8 cellular contexts compared by ENCODE assay signal in the genomic region with DNA sequence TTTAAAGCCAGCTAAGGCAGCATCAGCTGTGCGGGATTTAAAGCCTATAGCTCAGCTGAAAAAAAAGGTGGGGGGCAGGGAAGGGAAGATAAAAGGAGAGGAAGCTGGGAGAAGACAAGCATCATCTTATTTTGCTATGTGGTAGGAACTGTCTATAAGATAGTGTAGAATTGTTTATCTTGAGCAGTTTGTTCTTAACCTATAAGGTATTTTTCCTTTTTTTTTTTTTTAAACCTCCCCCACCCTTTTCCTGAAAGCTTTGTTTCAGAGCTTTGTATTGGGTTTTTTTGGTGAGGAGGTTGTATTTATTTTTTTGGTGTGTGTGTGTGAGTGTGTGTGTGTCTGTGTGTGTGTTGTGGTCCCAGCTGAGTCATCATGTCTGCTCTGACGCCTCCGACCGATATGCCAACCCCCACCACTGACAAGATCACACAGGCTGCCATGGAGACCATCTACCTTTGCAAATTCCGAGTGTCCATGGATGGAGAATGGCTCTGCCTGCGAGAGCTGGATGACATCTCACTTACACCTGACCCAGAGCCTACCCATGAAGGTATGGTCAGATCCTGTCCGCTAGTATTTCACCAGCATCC. TPM values are rescaled to one million over a fixed set of nuclear protein-coding genes. Genes with fewer than 3 reads are reported as not detected.
DNase-seq lines count a peak whose midpoint lies in the region; ATAC-seq, FAIRE-seq and TF ChIP-seq lines count a peak whose summit lies in the region.

No MANE protein-coding gene starts in this region.

- DNase-seq in A549 (ENCODE audit: low read depth in 1 of 2, low spot score in 1 of 2), result no peak
- no peak for DNase-seq in HTR-8/SVneo (ENCODE audit: insufficient read length, low spot score)
- DNase-seq in activated T-cell treated with anti-CD3 and anti-CD28 coated beads, Interleukin-2, amount 50 U/mL, for 1 hour, result peak; percentile 39
- no peak for DNase-seq in sciatic nerve (ENCODE audit: low spot score)
- DNase-seq in HuH-7 (ENCODE audit: low spot score), result no peak

- TF ChIP-seq EP300 in A549 (IDR thresholded peaks at IDR 0.05) (no peak), gastroesophageal sphincter (IDR thresholded peaks at IDR 0.05) (no peak)

- no peak for TF ChIP-seq POLR2A in A549 (IDR thresholded peaks at IDR 0.05; ENCODE audit: low read length)
- no peak for TF ChIP-seq POLR2A in gastroesophageal sphincter (IDR thresholded peaks at IDR 0.05)

- no peak for FAIRE-seq in A549 (lab: Jason Lieb, UNC)
- peak; percentile 67 for FAIRE-seq in HTR-8/SVneo (lab: Jason Lieb, UNC)

- CTCF ChIA-PET in A549 (lab: Yijun Ruan, JAX), result interaction anchor here (0.6 to 0.7 kb wide), 3 partner anchors 16 to 126 kb away, joined by 3 to 4 read pairs (median 3); no protein-coding TSS in a partner anchor

- peaks cover 12% of the 10 kb centered on the region for H3K4me1 ChIP-seq in A549
- H3K4me1 ChIP-seq in gastroesophageal sphincter, result peaks cover 0 to 37% (median 0%) of the 10 kb centered on the region in 3 donors

- intact Hi-C loops in sciatic nerve (cut with DNase I), result no loop called here

- peaks cover 0 to 6% of the 10 kb centered on the region in 2 donors for H3K36me3 ChIP-seq in gastroesophageal sphincter

- peak overlapping the region; percentile 21 for H3K4me2 ChIP-seq in A549

- WGBS in A549 (ENCODE audit: missing lambda C conversion rate), result 69% methylated on average over 7 of the region's 7 CpGs
- 37 to 44% methylated on average over 2 to 4 of the region's 7 CpGs for WGBS in gastroesophageal sphincter (ENCODE audit: low coverage in 1 of 2), 2 donors

- H3K4me3 ChIP-seq in A549 (no peak overlapping the region), gastroesophageal sphincter (peak overlapping the region; percentile 41 to 49)

- ATAC-seq in A549, result no peak
- ATAC-seq in gastroesophageal sphincter, result no peak
- ATAC-seq in sciatic nerve, result peak; percentile 85
- ATAC-seq in GM18907 (IDR thresholded peaks at IDR 0.05; ENCODE audit: unreplicated experiment), result no peak
- no peak for ATAC-seq in GM21786 (IDR thresholded peaks at IDR 0.05; ENCODE audit: unreplicated experiment)

- H3K27me3 ChIP-seq in gastroesophageal sphincter, result no peaks in the 10 kb centered on the region

- H3K27ac ChIP-seq in A549, result 0 out of 6 replicates have a peak overlapping the region, but pooled peaks of 1 of the 2 experiments have one; percentile 32
- H3K27ac ChIP-seq in gastroesophageal sphincter, result peak overlapping the region; percentile 4 to 78 (median 58)

- TF ChIP-seq RAD21 in A549 (conservative IDR thresholded peaks at IDR 0.05 in 1 of 2, IDR thresholded peaks at IDR 0.05 in 1 of 2), result no peak

- TF ChIP-seq CTCF in A549 (IDR thresholded peaks at IDR 0.05), result no peak
- no peak for TF ChIP-seq CTCF in gastroesophageal sphincter (IDR thresholded peaks at IDR 0.05)

- POLR2A ChIA-PET in A549 (lab: Yijun Ruan, JAX), result interaction anchor here (0.9 to 1.4 kb wide), 2 partner anchors 17 to 29 kb away, joined by 3 to 7 read pairs; no protein-coding TSS in a partner anchor

- no peaks in the 10 kb centered on the region for H3K9me3 ChIP-seq in A549
- H3K9me3 ChIP-seq in gastroesophageal sphincter, result no peaks in the 10 kb centered on the region

TF ChIP-seq in A549, 52 proteins besides CTCF, POLR2A, EP300 and RAD21:
- no peak for TF ChIP-seq PHF8 (IDR thresholded peaks at IDR 0.05; ENCODE audit: borderline replicate concordance, low read depth)
- TF ChIP-seq, protein P1, sequence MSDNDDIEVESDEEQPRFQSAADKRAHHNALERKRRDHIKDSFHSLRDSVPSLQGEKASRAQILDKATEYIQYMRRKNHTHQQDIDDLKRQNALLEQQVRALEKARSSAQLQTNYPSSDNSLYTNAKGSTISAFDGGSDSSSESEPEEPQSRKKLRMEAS (IDR thresholded peaks at IDR 0.05), result no peak
- no peak for TF ChIP-seq RFX5 (IDR thresholded peaks at IDR 0.05)
- TF ChIP-seq, protein P2, sequence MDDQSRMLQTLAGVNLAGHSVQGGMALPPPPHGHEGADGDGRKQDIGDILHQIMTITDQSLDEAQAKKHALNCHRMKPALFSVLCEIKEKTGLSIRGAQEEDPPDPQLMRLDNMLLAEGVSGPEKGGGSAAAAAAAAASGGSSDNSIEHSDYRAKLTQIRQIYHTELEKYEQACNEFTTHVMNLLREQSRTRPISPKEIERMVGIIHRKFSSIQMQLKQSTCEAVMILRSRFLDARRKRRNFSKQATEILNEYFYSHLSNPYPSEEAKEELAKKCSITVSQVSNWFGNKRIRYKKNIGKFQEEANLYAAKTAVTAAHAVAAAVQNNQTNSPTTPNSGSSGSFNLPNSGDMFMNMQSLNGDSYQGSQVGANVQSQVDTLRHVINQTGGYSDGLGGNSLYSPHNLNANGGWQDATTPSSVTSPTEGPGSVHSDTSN (IDR thresholded peaks at IDR 0.05), result no peak
- no peak for TF ChIP-seq ZFP36 (IDR thresholded peaks at IDR 0.05; ENCODE audit: borderline replicate concordance, partially characterized antibody)
- no peak for TF ChIP-seq JUNB (IDR thresholded peaks at IDR 0.05)
- no peak for TF ChIP-seq RNF2 (IDR thresholded peaks at IDR 0.05; ENCODE audit: borderline replicate concordance, low read depth)
- no peak for TF ChIP-seq GATA3 (IDR thresholded peaks at IDR 0.05; ENCODE audit: borderline replicate concordance)
- no peak for TF ChIP-seq CBX8 (IDR thresholded peaks at IDR 0.05)
- TF ChIP-seq, protein P3, sequence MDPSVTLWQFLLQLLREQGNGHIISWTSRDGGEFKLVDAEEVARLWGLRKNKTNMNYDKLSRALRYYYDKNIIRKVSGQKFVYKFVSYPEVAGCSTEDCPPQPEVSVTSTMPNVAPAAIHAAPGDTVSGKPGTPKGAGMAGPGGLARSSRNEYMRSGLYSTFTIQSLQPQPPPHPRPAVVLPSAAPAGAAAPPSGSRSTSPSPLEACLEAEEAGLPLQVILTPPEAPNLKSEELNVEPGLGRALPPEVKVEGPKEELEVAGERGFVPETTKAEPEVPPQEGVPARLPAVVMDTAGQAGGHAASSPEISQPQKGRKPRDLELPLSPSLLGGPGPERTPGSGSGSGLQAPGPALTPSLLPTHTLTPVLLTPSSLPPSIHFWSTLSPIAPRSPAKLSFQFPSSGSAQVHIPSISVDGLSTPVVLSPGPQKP (IDR thresholded peaks at IDR 0.05; ENCODE audit: low read depth, low read length), result no peak
- TF ChIP-seq, protein P4, sequence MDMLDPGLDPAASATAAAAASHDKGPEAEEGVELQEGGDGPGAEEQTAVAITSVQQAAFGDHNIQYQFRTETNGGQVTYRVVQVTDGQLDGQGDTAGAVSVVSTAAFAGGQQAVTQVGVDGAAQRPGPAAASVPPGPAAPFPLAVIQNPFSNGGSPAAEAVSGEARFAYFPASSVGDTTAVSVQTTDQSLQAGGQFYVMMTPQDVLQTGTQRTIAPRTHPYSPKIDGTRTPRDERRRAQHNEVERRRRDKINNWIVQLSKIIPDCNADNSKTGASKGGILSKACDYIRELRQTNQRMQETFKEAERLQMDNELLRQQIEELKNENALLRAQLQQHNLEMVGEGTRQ (IDR thresholded peaks at IDR 0.05), result no peak
- TF ChIP-seq HOXB13 (CRISPR knock-in tag; IDR thresholded peaks at IDR 0.05; ENCODE audit: low read depth), result no peak
- TF ChIP-seq CHD4 (IDR thresholded peaks at IDR 0.05; ENCODE audit: borderline replicate concordance), result no peak
- TF ChIP-seq HEYL (CRISPR knock-in tag; IDR thresholded peaks at IDR 0.05), result no peak
- TF ChIP-seq TFCP2L1 (CRISPR knock-in tag; IDR thresholded peaks at IDR 0.05), result no peak
- no peak for TF ChIP-seq JUN (IDR thresholded peaks at IDR 0.05)
- TF ChIP-seq MYC (IDR thresholded peaks at IDR 0.05; ENCODE audit: borderline replicate concordance, low read length), result no peak
- TF ChIP-seq BHLHE40 (IDR thresholded peaks at IDR 0.05; ENCODE audit: low read depth, low read length), result no peak

RNA-seq across cellular contexts. Expression of a gene that starts 0.5 kb away (rescaled TPM):
- polyA plus RNA-seq in A549 (2011; rRNA removed) (17.7 and 20.8 TPM in 2 replicates), A549 (2017; fragmentation: RNase III; extraction: RNeasy Plus Mini Kit Qiagen cat#74134 plus additional on column Dnase treatment) (8.1 to 8.7 TPM (median 8.1 TPM) in 3 replicates)
- 4.0 and 5.1 TPM in 2 replicates for polyA plus RNA-seq in A549 (2012; cell fraction: cytosol; rRNA removed)
- polyA plus RNA-seq in A549 (2012; cell fraction: nucleus; rRNA removed), result 5.9 and 7.1 TPM in 2 replicates
- polyA minus RNA-seq in A549 (2011; rRNA and poly(A)+ RNA removed), result 7.4 and 11.2 TPM in 2 replicates
- total RNA-seq in gastroesophageal sphincter (10 to 100 TPM; 40.4 to 57.7 (median 49.7) TPM), sciatic nerve (109 TPM)

RNA-seq across cellular contexts. Expression of a gene that starts 34.0 kb away (rescaled TPM):
- 19.0 and 24.8 TPM in 2 replicates for polyA plus RNA-seq in A549 (2011; rRNA removed)
- 15.2 and 19.6 TPM in 2 replicates for polyA plus RNA-seq in A549 (2012; cell fraction: cytosol; rRNA removed)
- 9.3 and 9.9 TPM in 2 replicates for polyA plus RNA-seq in A549 (2012; cell fraction: nucleus; rRNA removed)
- polyA plus RNA-seq in A549 (2017; fragmentation: RNase III; extraction: RNeasy Plus Mini Kit Qiagen cat#74134 plus additional on column Dnase treatment), result 44.6 to 46.2 TPM (median 45.2 TPM) in 3 replicates
- 3.6 and 4.1 TPM in 2 replicates for polyA minus RNA-seq in A549 (2011; rRNA and poly(A)+ RNA removed)
- total RNA-seq in gastroesophageal sphincter, result 10 to 100 TPM; 20.9 to 30.8 (median 24.0) TPM
- total RNA-seq in sciatic nerve, result 21.5 TPM

RNA-seq across cellular contexts. Expression of a gene that starts 56.0 kb away (rescaled TPM):
- polyA plus RNA-seq in A549 (2011; rRNA removed) (0.22 and 0.50 TPM in 2 replicates), A549 (2017; fragmentation: RNase III; extraction: RNeasy Plus Mini Kit Qiagen cat#74134 plus additional on column Dnase treatment) (0.09 to 0.17 TPM (median 0.15 TPM) in 3 replicates)
- polyA plus RNA-seq in A549 (2012; cell fraction: cytosol; rRNA removed), result not detected in 2 replicates
- not detected in 2 replicates for polyA plus RNA-seq in A549 (2012; cell fraction: nucleus; rRNA removed)
- not detected in 2 replicates for polyA minus RNA-seq in A549 (2011; rRNA and poly(A)+ RNA removed)
- total RNA-seq in gastroesophageal sphincter (10 to 100 TPM in 1 of 4 donors, 1 to 10 TPM in 2, not detected in 1; 2.3 to 24.6 (median 7.8) TPM), sciatic nerve (13.3 TPM)
